ENCODE assay signal across 8 cellular contexts in the genomic region with DNA sequence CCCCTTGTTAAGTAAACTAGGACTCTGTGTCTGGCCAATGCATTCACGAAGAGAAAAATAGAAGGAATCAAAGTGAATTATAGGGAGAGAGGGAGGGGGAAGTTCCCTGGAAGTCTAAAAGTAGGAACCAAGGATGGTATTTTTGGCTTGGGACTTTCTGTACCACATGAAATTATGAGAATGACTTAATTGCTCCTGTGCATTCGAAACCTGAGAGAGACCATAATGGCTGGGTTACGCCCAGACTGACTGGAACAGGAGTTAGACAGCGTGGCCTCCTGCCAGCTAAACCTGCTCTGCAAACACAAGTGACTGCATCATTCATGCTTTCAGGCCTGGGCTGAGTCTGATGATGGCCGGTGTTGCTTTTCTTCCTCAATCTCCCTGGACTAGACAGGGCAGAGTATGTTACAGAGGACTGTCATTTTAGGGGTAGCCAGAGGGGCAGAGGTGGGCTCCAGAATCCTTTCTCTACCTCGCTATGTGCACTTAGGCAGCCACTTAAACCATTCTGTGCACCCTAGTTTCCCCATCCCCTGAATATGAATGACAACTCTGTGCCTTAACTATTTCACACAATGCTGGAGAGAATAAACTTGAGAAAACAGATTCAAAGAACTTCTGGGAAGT. TPM values are rescaled to one million over a fixed set of nuclear protein-coding genes. Genes with fewer than 3 reads are reported as not detected.
DNase-seq lines count a peak whose midpoint lies in the region; ATAC-seq and TF ChIP-seq lines count a peak whose summit lies in the region.

No MANE protein-coding gene starts in this region.

- H3K36me3 ChIP-seq in MG63 = no peaks in the 10 kb centered on the region; the same call in 1 of the 2 replicates
- no peaks in the 10 kb centered on the region for H3K36me3 ChIP-seq in body of pancreas (replicated peaks in 1 of 2; ENCODE audit: insufficient read depth in 1 of 2, low read depth in 2 of 2)
- no peaks in the 10 kb centered on the region for H3K36me3 ChIP-seq in mucosa of rectum (ENCODE audit: control insufficient read depth in 2 of 2, insufficient read depth in 2 of 2, low read length in 2 of 2)

- H3K4me1 ChIP-seq in body of pancreas (peaks cover 33% of the 10 kb centered on the region), mucosa of rectum (ENCODE audit: control insufficient read depth in 2 of 2, insufficient read depth in 2 of 2, low read length in 2 of 2) (peaks cover 24 to 29% of the 10 kb centered on the region in 2 donors)

- 49 to 60% methylated on average over 4 to 6 of the region's 6 CpGs for WGBS in body of pancreas, 2 donors

- H3K4me3 ChIP-seq in MG63 = no peak overlapping the region
- no peak overlapping the region for H3K4me3 ChIP-seq in body of pancreas
- H3K4me3 ChIP-seq in mucosa of rectum (ENCODE audit: low read length in 2 of 2) = no peak overlapping the region

- ATAC-seq in GM21825 (IDR thresholded peaks at IDR 0.05; ENCODE audit: unreplicated experiment) = peak; percentile 62
- ATAC-seq in body of pancreas = peak; percentile 67

- H3K27ac ChIP-seq in body of pancreas (peak overlapping the region in 3 of 4 donors; percentile 25 to 67 (median 27)), mucosa of rectum (ENCODE audit: low read depth in 2 of 2, low read length in 2 of 2) (peak overlapping the region; percentile 77 to 81)

- no peak for TF ChIP-seq POLR2A in body of pancreas (IDR thresholded peaks at IDR 0.05)
- no peak for TF ChIP-seq POLR2A in erythroblast (IDR thresholded peaks at IDR 0.05; ENCODE audit: low read length)

- no peaks in the 10 kb centered on the region for H3K9me3 ChIP-seq in MG63
- H3K9me3 ChIP-seq in body of pancreas = no peaks in the 10 kb centered on the region
- no peaks in the 10 kb centered on the region for H3K9me3 ChIP-seq in mucosa of rectum (ENCODE audit: control insufficient read depth in 2 of 2, low read length in 2 of 2)

- TF ChIP-seq CTCF in body of pancreas (IDR thresholded peaks at IDR 0.05) = no peak

- peak overlapping the region in 1 of 2 donors; percentile 16 for H3K9ac ChIP-seq in mucosa of rectum (ENCODE audit: low read depth in 1 of 2, low read length in 2 of 2)

- H3K27me3 ChIP-seq in MG63 (no peaks in the 10 kb centered on the region), body of pancreas (no peaks in the 10 kb centered on the region), mucosa of rectum (ENCODE audit: control insufficient read depth in 2 of 2, insufficient read depth in 2 of 2, low read length in 2 of 2) (no peaks in the 10 kb centered on the region)

- intact Hi-C loops in body of pancreas (cut with DNase I) = no loop called here

- DNase-seq in DMS79 treated with DMSO at 0.1 percent for 48 hours (lab: John Stamatoyannopoulos, UW) (peak; percentile 42), MG63 (peak; percentile 58), body of pancreas (peak; percentile 63 to 86 (median 80)), erythroblast (lab: John Stamatoyannopoulos, UW) (no peak), NOMO-1 treated with DMSO at 0.1 percent for 48 hours (lab: John Stamatoyannopoulos, UW; ENCODE audit: unreplicated experiment) (no peak), SKM-1 (lab: John Stamatoyannopoulos, UW; ENCODE audit: unreplicated experiment) (no peak)

RNA-seq across cellular contexts. Expression of gene MYO1E, which starts 58.9 kb away (rescaled TPM):
- 45.1 and 96.3 TPM in 2 replicates for total RNA-seq in MG63 (2014; rRNA removed; shearing (Covaris generic); ENCODE audit: low replicate concordance)
- total RNA-seq in body of pancreas = 10 to 100 TPM; 14.0 to 48.5 TPM

Comparison
In these comparisons a context has a peak if more than half of its experiments do, and no peak if none do; other contexts are left out.
1. DNase-seq: peak in DMS79 treated with DMSO at 0.1 percent for 48 hours (single experiment), MG63 (single experiment) and body of pancreas (4 of 4); none in erythroblast (0 of 2), NOMO-1 treated with DMSO at 0.1 percent for 48 hours (single experiment) and SKM-1 (single experiment).